Comparison of ENCODE assay signal across 1 cellular context in the genomic region with DNA sequence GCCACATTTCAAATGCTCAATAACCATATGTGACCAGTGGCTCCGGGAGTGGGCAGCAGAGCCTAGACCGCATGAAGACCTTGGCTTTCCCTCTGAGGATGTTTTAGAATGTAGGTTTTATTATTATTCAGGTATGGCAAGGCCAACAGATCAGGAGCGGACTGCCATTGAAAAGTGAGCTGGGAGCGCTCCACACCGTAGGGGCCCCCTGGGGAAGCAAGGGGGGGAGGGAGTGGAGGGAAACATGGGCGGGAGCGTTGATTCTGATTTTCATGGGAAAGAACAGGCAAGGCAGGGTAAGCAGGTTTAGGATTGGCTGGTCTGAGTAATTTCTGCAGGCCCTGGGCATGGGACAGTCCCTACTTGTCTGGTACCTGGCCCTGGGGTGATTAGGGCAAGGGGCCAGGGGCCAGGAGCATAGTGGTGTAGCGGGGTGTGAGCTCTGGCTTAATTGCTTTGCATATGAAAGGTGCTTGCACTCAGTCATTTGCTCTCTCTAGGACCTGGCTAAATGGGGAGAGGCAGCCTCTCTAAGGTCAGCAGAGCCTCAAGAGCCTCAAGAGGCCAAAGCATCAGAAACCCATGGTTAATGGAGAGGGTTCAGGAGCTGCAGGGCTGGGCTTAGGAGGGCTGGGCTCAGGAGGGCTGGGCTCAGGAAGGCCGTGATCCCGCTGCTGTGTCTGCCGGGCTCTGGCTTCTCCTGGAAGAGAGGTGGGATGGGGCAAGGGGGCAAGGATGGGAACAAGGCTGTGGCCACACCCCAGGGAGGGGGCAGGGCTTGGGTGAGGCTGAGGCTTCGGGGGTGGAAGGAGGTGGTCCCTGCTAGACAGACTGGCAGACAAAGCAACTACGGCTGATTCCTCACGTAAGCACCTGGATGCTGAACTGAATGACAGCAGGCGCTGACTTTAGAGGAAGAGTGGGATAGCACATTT.
TF ChIP-seq lines count a peak whose summit lies in the region.

No MANE protein-coding gene starts in this region.

TF ChIP-seq in SK-N-SH treated with all-trans-retinoic acid at 6 μM for 48 hours, 23 proteins besides CTCF, POLR2A, EP300 and RAD21 (continued from another document):
- TF ChIP-seq, protein P1, sequence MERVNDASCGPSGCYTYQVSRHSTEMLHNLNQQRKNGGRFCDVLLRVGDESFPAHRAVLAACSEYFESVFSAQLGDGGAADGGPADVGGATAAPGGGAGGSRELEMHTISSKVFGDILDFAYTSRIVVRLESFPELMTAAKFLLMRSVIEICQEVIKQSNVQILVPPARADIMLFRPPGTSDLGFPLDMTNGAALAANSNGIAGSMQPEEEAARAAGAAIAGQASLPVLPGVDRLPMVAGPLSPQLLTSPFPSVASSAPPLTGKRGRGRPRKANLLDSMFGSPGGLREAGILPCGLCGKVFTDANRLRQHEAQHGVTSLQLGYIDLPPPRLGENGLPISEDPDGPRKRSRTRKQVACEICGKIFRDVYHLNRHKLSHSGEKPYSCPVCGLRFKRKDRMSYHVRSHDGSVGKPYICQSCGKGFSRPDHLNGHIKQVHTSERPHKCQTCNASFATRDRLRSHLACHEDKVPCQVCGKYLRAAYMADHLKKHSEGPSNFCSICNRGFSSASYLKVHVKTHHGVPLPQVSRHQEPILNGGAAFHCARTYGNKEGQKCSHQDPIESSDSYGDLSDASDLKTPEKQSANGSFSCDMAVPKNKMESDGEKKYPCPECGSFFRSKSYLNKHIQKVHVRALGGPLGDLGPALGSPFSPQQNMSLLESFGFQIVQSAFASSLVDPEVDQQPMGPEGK (CRISPR knock-in tag; IDR thresholded peaks at IDR 0.05; ENCODE audit: borderline replicate concordance) = no peak
- TF ChIP-seq CSDC2 (CRISPR knock-in tag; IDR thresholded peaks at IDR 0.05) (no peak), OSR1 (CRISPR knock-in tag; IDR thresholded peaks at IDR 0.05) (no peak)
